Comparison of ENCODE assay signal across 13 cellular contexts in genomic region chr1:109481646-109482045, GRCh38. TPM values are rescaled to one million over a fixed set of nuclear protein-coding genes. Genes with fewer than 3 reads are reported as not detected.
DNase-seq lines count a peak whose midpoint lies in the region; ATAC-seq and TF ChIP-seq lines count a peak whose summit lies in the region.
"Had no signal": no experiment of that assay in that cellular context is flagged by ENCODE, and none has a peak within 500 bp of the region (broad histone marks: within the 10 kb centered on the region; RNA-seq: fewer than 3 reads in every experiment).

No MANE protein-coding gene starts in this region.

- peaks cover 10% of the 10 kb centered on the region for H3K79me2 ChIP-seq in mammary epithelial cell (ENCODE audit: insufficient read depth, low read length)

- WGBS in neuronal stem cell (ENCODE audit: extremely low coverage in 2 of 2, insufficient read length in 2 of 2, insufficient replicate concordance in 1 of 2), 2 donors, result no CpG with 5 or more reads among the region's 2 CpGs
- WGBS in mammary epithelial cell (ENCODE audit: low coverage, missing lambda C conversion rate), result 56% methylated on average over 2 of the region's 2 CpGs

- intact Hi-C loops in mammary epithelial cell (cut with micrococcal nuclease), result no loop called here

- H3K4me1 ChIP-seq in neuronal stem cell (ENCODE audit: control insufficient read depth in 2 of 2, insufficient read depth in 1 of 2, low read depth in 1 of 2, low read length in 2 of 2), result peaks cover 10 to 12% of the 10 kb centered on the region in 2 donors
- peaks cover 13% of the 10 kb centered on the region for H3K4me1 ChIP-seq in mammary epithelial cell (ENCODE audit: insufficient read depth, low read length)

- H2BK5ac ChIP-seq in neuronal stem cell (ENCODE audit: low read length), result no peak overlapping the region

- no peak overlapping the region for H2BK15ac ChIP-seq in neuronal stem cell (ENCODE audit: low read length)

- H4K8ac ChIP-seq in neuronal stem cell (ENCODE audit: low read depth, low read length), result no peak overlapping the region

- H3K14ac ChIP-seq in neuronal stem cell (ENCODE audit: low read length), result no peak overlapping the region

- H2BK12ac ChIP-seq in neuronal stem cell (ENCODE audit: low read length), result no peak overlapping the region

- ATAC-seq in GM21447 (IDR thresholded peaks at IDR 0.05; ENCODE audit: unreplicated experiment), result no peak
- ATAC-seq: CD8-positive, alpha-beta T cell; GM23338; HepG2 had no signal

- H3K79me1 ChIP-seq in neuronal stem cell (ENCODE audit: low read depth, low read length), result peaks cover 2% of the 10 kb centered on the region

- H3K27ac ChIP-seq in neuronal stem cell (replicated peaks; ENCODE audit: low read length), result no peak overlapping the region
- no peak overlapping the region for H3K27ac ChIP-seq in mammary epithelial cell (ENCODE audit: insufficient read depth, low read depth, low read length)

- CTCF ChIA-PET in mammary epithelial cell (lab: Charles Lee; ENCODE audit: low non-redundant PET), result no interaction called here

- H3K36me3 ChIP-seq in neuronal stem cell (replicated peaks in 1 of 2; ENCODE audit: control insufficient read depth in 2 of 2, insufficient read depth in 2 of 2, low read length in 2 of 2), result peaks cover 0 to 7% of the 10 kb centered on the region in 2 donors
- no peaks in the 10 kb centered on the region for H3K36me3 ChIP-seq in mammary epithelial cell (ENCODE audit: insufficient read depth, low read length)

- no peak overlapping the region for H3K9ac ChIP-seq in neuronal stem cell (ENCODE audit: low read depth, low read length, poor library complexity)
- H3K9ac ChIP-seq in mammary epithelial cell (ENCODE audit: insufficient read depth, low read length), result no peak overlapping the region

- no TSS peak for BruUV-seq in mammary epithelial cell (replicated peaks; lab: Mats Ljungman, UMichigan)

- no peak overlapping the region for H3K18ac ChIP-seq in neuronal stem cell (ENCODE audit: low read length)

- H4K91ac ChIP-seq in neuronal stem cell (ENCODE audit: low read depth, low read length, poor library complexity), result no peak overlapping the region

- dilution Hi-C loops in mammary epithelial cell (cut with HindIII; ENCODE audit: low sequenced_read_pairs), result no loop called here

- DNase-seq in activated effector memory CD4-positive, alpha-beta T cell treated with anti-CD3 and anti-CD28 coated beads, Interleukin-2, amount 50 U/mL, for 16 hours, result peak; percentile 44
- no peak for DNase-seq in activated effector memory CD4-positive, alpha-beta T cell treated with Interleukin-2 at 50 U/mL for 16 hours
- DNase-seq in mesenteric fat pad (ENCODE audit: low spot score), result peak; percentile 78
- DNase-seq in neuronal stem cell (ENCODE audit: low spot score), result no peak
- no peak for DNase-seq in mammary epithelial cell
- no peak for DNase-seq in stimulated activated CD4-positive, alpha-beta T cell treated with anti-CD3 and anti-CD28 coated beads, Interleukin-2, amount 100 ng/mL, for 48 hours
- DNase-seq: CD8-positive, alpha-beta T cell; COR-L47; DMS53; H9 had no signal

- H3K9me3 ChIP-seq in neuronal stem cell (replicated peaks in 1 of 2; ENCODE audit: control insufficient read depth in 2 of 2, insufficient read depth in 1 of 2, low read depth in 1 of 2, low read length in 2 of 2) (no peaks in the 10 kb centered on the region), mammary epithelial cell (replicated peaks; ENCODE audit: insufficient read depth, low read length) (no peaks in the 10 kb centered on the region)

- H3K4me3 ChIP-seq in neuronal stem cell (ENCODE audit: low read length in 2 of 2) (no peak overlapping the region), mammary epithelial cell (replicated peaks in 1 of 3; ENCODE audit: insufficient read depth in 1 of 3, low read depth in 2 of 3, low read length in 3 of 3) (no peak overlapping the region)
- H3K4me3 ChIP-seq: GM23338 had no signal

- H3K27me3 ChIP-seq in neuronal stem cell (ENCODE audit: control insufficient read depth in 3 of 3, insufficient read depth in 3 of 3, low read depth in 1 of 3, low read length in 3 of 3) (peaks cover 0 to 56% (median 16%) of the 10 kb centered on the region in 3 experiments), mammary epithelial cell (ENCODE audit: insufficient read depth, low read length) (no peaks in the 10 kb centered on the region)

- no peak overlapping the region for H2BK120ac ChIP-seq in neuronal stem cell (ENCODE audit: low read depth, low read length)

- H2AFZ ChIP-seq in neuronal stem cell (ENCODE audit: low read length) (peak overlapping the region; percentile 63), mammary epithelial cell (ENCODE audit: low read depth, low read length) (no peak overlapping the region)
- H2AFZ ChIP-seq: GM23338 had no signal

- no peak overlapping the region for H3K4ac ChIP-seq in neuronal stem cell (ENCODE audit: low read length)

- in situ Hi-C loops in mammary epithelial cell (cut with MboI; ENCODE audit: low sequenced_read_pairs in 2 of 2), result no loop called here

- no peak overlapping the region for H2AK5ac ChIP-seq in neuronal stem cell (ENCODE audit: low read depth, low read length)

- no peak overlapping the region for H3K23ac ChIP-seq in neuronal stem cell (ENCODE audit: low read depth, low read length, poor library complexity)

- H4K20me1 ChIP-seq in mammary epithelial cell (ENCODE audit: insufficient read depth, low read length), result no peaks in the 10 kb centered on the region

- no peak overlapping the region for H3K4me2 ChIP-seq in neuronal stem cell (ENCODE audit: insufficient read depth, low read length, poor library complexity, severe bottlenecking)
- H3K4me2 ChIP-seq in mammary epithelial cell (ENCODE audit: insufficient read depth, low read depth, low read length), result no peak overlapping the region
- H3K4me2 ChIP-seq: GM23338 had no signal

- TF ChIP-seq CTCF in mammary epithelial cell (conservative IDR thresholded peaks at IDR 0.05 in 1 of 2, IDR thresholded peaks at IDR 0.05 in 1 of 2; ENCODE audit: extremely low read depth in 1 of 2, insufficient read depth in 1 of 2, low read depth in 1 of 2, low read length in 2 of 2), result no peak

RNA-seq across cellular contexts. Expression of gene ATXN7L2, which starts 2.1 kb away (rescaled TPM):
- total RNA-seq in mesenteric fat pad (3.0 TPM), mammary epithelial cell (1 to 10 TPM in 1 of 2 donors, under 1 TPM in 1; 0.83 to 4.3 TPM)
- polyA plus RNA-seq in neuronal stem cell (2013, experiment 1 of 2), result 11.1 TPM
- polyA plus RNA-seq in neuronal stem cell (2013, experiment 2 of 2), result 10.8 TPM
- 2.4 TPM for polyA plus RNA-seq in mammary epithelial cell
- 6.0 TPM for polyA minus RNA-seq in mammary epithelial cell

RNA-seq across cellular contexts. Expression of gene CYB561D1, which starts 12.2 kb away (rescaled TPM):
- total RNA-seq in mesenteric fat pad (8.9 TPM), mammary epithelial cell (1 to 10 TPM; 7.3 to 7.7 TPM)
- 2.8 TPM for polyA plus RNA-seq in neuronal stem cell (2013, experiment 1 of 2)
- 2.6 TPM for polyA plus RNA-seq in neuronal stem cell (2013, experiment 2 of 2)
- polyA plus RNA-seq in mammary epithelial cell, result 4.6 TPM
- 2.9 TPM for polyA minus RNA-seq in mammary epithelial cell

RNA-seq across cellular contexts. Expression of gene SYPL2, which starts 15.3 kb away (rescaled TPM):
- total RNA-seq in mesenteric fat pad (7.3 TPM), mammary epithelial cell (not detected)
- polyA plus RNA-seq in neuronal stem cell (2013, experiment 1 of 2), result not detected
- polyA plus RNA-seq in neuronal stem cell (2013, experiment 2 of 2), result not detected
- 0.02 TPM for polyA plus RNA-seq in mammary epithelial cell
- polyA minus RNA-seq in mammary epithelial cell, result not detected
- total RNA-seq: CD8-positive, alpha-beta T cell had no signal

RNA-seq across cellular contexts. Expression of gene AMIGO1, which starts 27.9 kb away (rescaled TPM):
- 7.4 TPM for total RNA-seq in mesenteric fat pad
- polyA plus RNA-seq in neuronal stem cell (2013, experiment 1 of 2), result 4.8 TPM
- polyA plus RNA-seq in neuronal stem cell (2013, experiment 2 of 2), result 4.9 TPM
- 1 to 10 TPM; 1.8 TPM for total RNA-seq in mammary epithelial cell
- polyA plus RNA-seq in mammary epithelial cell, result 0.10 TPM
- not detected for polyA minus RNA-seq in mammary epithelial cell

RNA-seq across cellular contexts. Expression of gene PSMA5, which starts 55.4 kb away (rescaled TPM):
- total RNA-seq in mesenteric fat pad, result 63.9 TPM
- polyA plus RNA-seq in neuronal stem cell (2013, experiment 1 of 2), result 55.7 TPM
- 55.9 TPM for polyA plus RNA-seq in neuronal stem cell (2013, experiment 2 of 2)
- 100 to 1,000 TPM in 1 of 2 donors, 10 to 100 TPM in 1; 46.0 to 110 TPM for total RNA-seq in mammary epithelial cell
- polyA plus RNA-seq in mammary epithelial cell, result 118 TPM
- polyA minus RNA-seq in mammary epithelial cell, result 65.3 TPM

Comparison
In these comparisons a context has a peak if more than half of its experiments do, and no peak if none do; other contexts are left out.
1. DNase-seq: peak in activated effector memory CD4-positive, alpha-beta T cell treated with anti-CD3 and anti-CD28 coated beads, Interleukin-2, amount 50 U/mL, for 16 hours (single experiment) and mesenteric fat pad (single experiment); none in activated effector memory CD4-positive, alpha-beta T cell treated with Interleukin-2 at 50 U/mL for 16 hours (single experiment), neuronal stem cell (single experiment), mammary epithelial cell (single experiment) and stimulated activated CD4-positive, alpha-beta T cell treated with anti-CD3 and anti-CD28 coated beads, Interleukin-2, amount 100 ng/mL, for 48 hours (0 of 2).